In the genomic region with DNA sequence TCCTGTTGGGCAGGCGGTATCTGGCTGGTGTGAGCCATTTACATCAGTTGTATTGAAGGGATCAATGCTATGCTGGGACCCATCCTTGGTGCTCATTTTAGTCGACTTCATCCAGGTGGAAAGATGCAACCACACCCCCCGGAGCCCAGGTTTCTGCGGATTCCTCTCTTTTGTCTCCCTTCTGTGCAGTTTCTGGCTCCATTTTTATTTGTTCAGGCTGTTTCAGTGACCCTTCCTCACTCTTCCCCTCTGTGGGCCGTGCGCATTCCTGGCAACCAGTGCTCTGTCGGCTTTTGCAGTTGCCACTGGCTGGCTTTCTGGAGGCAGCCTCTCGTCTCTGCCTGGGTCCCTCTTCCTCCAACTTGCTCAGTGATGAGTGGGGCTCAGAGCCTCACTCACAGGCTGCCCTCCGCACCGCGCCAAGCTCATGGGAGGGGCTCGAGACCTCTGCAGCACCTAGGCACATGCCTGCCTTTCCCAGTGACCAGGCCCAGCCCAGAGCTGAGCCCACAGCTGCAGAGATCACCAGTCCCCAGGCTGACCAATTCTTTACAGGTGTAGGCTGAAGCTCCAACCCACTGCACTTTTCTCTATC, we compare ENCODE assay signal across 1 cellular context.
TF ChIP-seq lines count a peak whose summit lies in the region.

No MANE protein-coding gene starts in this region.

TF ChIP-seq in IMR-90, 13 proteins besides CTCF, POLR2A, EP300 and RAD21:
- TF ChIP-seq MXI1 (IDR thresholded peaks at IDR 0.05; ENCODE audit: borderline replicate concordance, low read depth, low read length) (no peak), NFE2L2 (IDR thresholded peaks at IDR 0.05; ENCODE audit: low read depth, low read length) (no peak), MAFK (IDR thresholded peaks at IDR 0.05; ENCODE audit: low read depth, low read length) (no peak), RCOR1 (IDR thresholded peaks at IDR 0.05; ENCODE audit: insufficient replicate concordance, low read length) (no peak), MAZ (IDR thresholded peaks at IDR 0.05; ENCODE audit: borderline replicate concordance, low read depth, low read length) (no peak), BHLHE40 (IDR thresholded peaks at IDR 0.05; ENCODE audit: low read depth, low read length) (no peak), RFX5 (IDR thresholded peaks at IDR 0.05; ENCODE audit: low read depth, low read length) (no peak), CHD1 (IDR thresholded peaks at IDR 0.05; ENCODE audit: low read depth, low read length) (no peak), FOS (IDR thresholded peaks at IDR 0.05; ENCODE audit: low read depth, low read length) (no peak), ELK1 (IDR thresholded peaks at IDR 0.05; ENCODE audit: borderline replicate concordance, low read depth, low read length) (no peak), SMC3 (IDR thresholded peaks at IDR 0.05; ENCODE audit: low read depth, low read length) (no peak)
